Comparison of ENCODE assay signal across 18 cellular contexts in the genomic region with DNA sequence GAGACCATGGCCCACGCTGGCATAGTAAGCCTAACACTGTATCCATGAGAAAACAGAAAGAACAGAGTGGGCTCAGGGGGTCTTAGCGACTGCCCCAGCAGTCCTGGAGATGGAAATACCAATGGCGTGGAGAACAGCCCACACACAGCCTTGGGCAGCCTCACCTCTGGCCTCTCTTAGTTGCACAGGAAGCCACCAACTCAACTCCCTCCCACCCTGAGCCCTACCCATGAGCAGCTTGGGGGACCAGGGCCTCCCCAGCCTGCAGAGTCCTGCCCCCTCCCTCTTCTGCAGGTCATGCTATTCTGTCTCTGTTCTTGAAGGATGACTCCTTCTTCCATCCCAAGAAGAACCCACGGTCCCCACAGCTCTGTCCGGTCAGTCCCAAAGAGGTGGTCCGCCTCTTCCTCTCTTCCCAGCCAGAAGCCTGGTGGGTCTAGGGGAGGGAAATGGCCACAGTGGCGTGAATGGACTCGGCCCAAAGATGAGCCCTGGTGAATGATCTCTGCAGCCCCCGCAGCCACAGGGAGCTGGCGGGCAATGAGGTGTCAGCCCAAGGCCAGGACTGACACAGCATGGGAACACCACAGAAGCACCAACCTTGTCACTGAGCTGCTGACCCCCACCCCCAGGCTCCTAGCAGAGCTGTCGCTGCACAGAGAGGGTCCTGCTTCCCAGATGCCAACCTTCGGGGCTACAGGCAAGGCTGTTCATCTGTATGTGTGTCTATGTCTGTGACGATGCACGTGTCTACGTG.
DNase-seq lines count a peak whose midpoint lies in the region; ATAC-seq and TF ChIP-seq lines count a peak whose summit lies in the region.
"Had no signal": no experiment of that assay in that cellular context is flagged by ENCODE, and none has a peak within 500 bp of the region (broad histone marks: within the 10 kb centered on the region; RNA-seq: fewer than 3 reads in every experiment).

No MANE protein-coding gene starts in this region.

- no peak for ATAC-seq in HG02973 (IDR thresholded peaks at IDR 0.05; ENCODE audit: unreplicated experiment)
- ATAC-seq: CD8-positive, alpha-beta T cell; HCT116 had no signal

- no peaks in the 10 kb centered on the region for H3K9me2 ChIP-seq in hepatocyte (replicated peaks; ENCODE audit: insufficient read depth)

- H3K9me3 Mint-ChIP-seq in MCF 10A (ENCODE audit: unreplicated experiment), result no peaks in the 10 kb centered on the region
- H3K9me3 Mint-ChIP-seq: CD8-positive, alpha-beta T cell had no signal

- no TSS peak for BruUV-seq in MCF 10A (replicated peaks; lab: Mats Ljungman, UMichigan)

- H3K4me3 ChIP-seq in breast epithelium (no peak overlapping the region), hepatocyte (no peak overlapping the region), sigmoid colon (no peak overlapping the region), urinary bladder (ENCODE audit: low read depth, low read length) (no peak overlapping the region)

- WGBS in hepatocyte (ENCODE audit: low lambda C conversion rate, missing lambda C conversion rate), result 90% methylated on average over 15 of the region's 15 CpGs
- WGBS in sigmoid colon, 2 donors, result 89 to 94% methylated on average over 15 of the region's 15 CpGs
- 92% methylated on average over 15 of the region's 15 CpGs for WGBS in urinary bladder

- H3K4me2 ChIP-seq in hepatocyte, result peak overlapping the region; percentile 61

- H4K20me1 ChIP-seq in hepatocyte (ENCODE audit: insufficient read depth, poor library complexity, severe bottlenecking), result no peaks in the 10 kb centered on the region

- DNase-seq in breast epithelium (ENCODE audit: low spot score in 2 of 2) (no peak), MCF 10A (ENCODE audit: unreplicated experiment) (no peak), hepatocyte (ENCODE audit: low spot score) (no peak), sigmoid colon (peak; percentile 56), UCSD-AML1 (lab: John Stamatoyannopoulos, UW; ENCODE audit: unreplicated experiment) (no peak), HK-2 (ENCODE audit: unreplicated experiment) (no peak)
- DNase-seq: 8988T; CD8-positive, alpha-beta T cell; DMS79; KG1; NCI-H1048; NCI-H1436 treated with DMSO at 0.1 percent for 48 hours; NCI-H2029 treated with DMSO at 0.1 percent for 48 hours; NCI-H510A; NCI-H82 had no signal

- H2AFZ ChIP-seq in hepatocyte, result no peak overlapping the region

- no peak for TF ChIP-seq EP300 in sigmoid colon (IDR thresholded peaks at IDR 0.05)

- peak overlapping the region; percentile 19 to 90 for H3K27ac ChIP-seq in breast epithelium
- H3K27ac ChIP-seq in hepatocyte, result peak overlapping the region; percentile 71
- peak overlapping the region; percentile 77 to 85 (median 80) for H3K27ac ChIP-seq in sigmoid colon
- H3K27ac ChIP-seq in urinary bladder (ENCODE audit: low read depth), result peak overlapping the region; percentile 3

- H3K27me3 Mint-ChIP-seq in MCF 10A (ENCODE audit: insufficient read depth, unreplicated experiment), result peaks cover 21% of the 10 kb centered on the region

- peaks cover 85% of the 10 kb centered on the region for H3K79me2 ChIP-seq in hepatocyte

- no peak for TF ChIP-seq POLR2A in breast epithelium (IDR thresholded peaks at IDR 0.05)
- TF ChIP-seq POLR2A in sigmoid colon (IDR thresholded peaks at IDR 0.05), result no peak

- H3K36me3 ChIP-seq in breast epithelium, result no peaks in the 10 kb centered on the region
- no peaks in the 10 kb centered on the region for H3K36me3 ChIP-seq in hepatocyte (replicated peaks; ENCODE audit: insufficient read depth, low read depth)
- no peaks in the 10 kb centered on the region for H3K36me3 ChIP-seq in sigmoid colon
- H3K36me3 ChIP-seq in urinary bladder (ENCODE audit: insufficient read depth), result no peaks in the 10 kb centered on the region

- POLR2A ChIA-PET in MCF 10A (lab: Yijun Ruan, JAX), result no interaction called here

- H3K27ac Mint-ChIP-seq in MCF 10A (ENCODE audit: low read depth, unreplicated experiment), result no peak overlapping the region
- H3K27ac Mint-ChIP-seq: CD8-positive, alpha-beta T cell had no signal

- H3K9me3 ChIP-seq in breast epithelium (peaks cover 0 to 3% of the 10 kb centered on the region in 2 donors), hepatocyte (ENCODE audit: low read depth) (no peaks in the 10 kb centered on the region), sigmoid colon (no peaks in the 10 kb centered on the region)

- H3K36me3 Mint-ChIP-seq in MCF 10A (ENCODE audit: insufficient read depth, unreplicated experiment), result no peaks in the 10 kb centered on the region
- H3K36me3 Mint-ChIP-seq: CD8-positive, alpha-beta T cell had no signal

- no peaks in the 10 kb centered on the region for H3K4me1 ChIP-seq in breast epithelium
- peaks cover 43% of the 10 kb centered on the region for H3K4me1 ChIP-seq in hepatocyte (ENCODE audit: insufficient read depth)
- peaks cover 0 to 75% (median 63%) of the 10 kb centered on the region in 4 donors for H3K4me1 ChIP-seq in sigmoid colon
- no peaks in the 10 kb centered on the region for H3K4me1 ChIP-seq in urinary bladder (ENCODE audit: insufficient read depth)

- H3K4me1 Mint-ChIP-seq in MCF 10A (ENCODE audit: insufficient read depth, unreplicated experiment), result peaks cover 7% of the 10 kb centered on the region

- H3K4me3 Mint-ChIP-seq in MCF 10A (ENCODE audit: unreplicated experiment), result no peak overlapping the region
- H3K4me3 Mint-ChIP-seq: CD8-positive, alpha-beta T cell had no signal

- no peak for TF ChIP-seq CTCF in breast epithelium (IDR thresholded peaks at IDR 0.05)
- TF ChIP-seq CTCF in MCF 10A (IDR thresholded peaks at IDR 0.05; ENCODE audit: unreplicated experiment), result no peak
- TF ChIP-seq CTCF in hepatocyte (IDR thresholded peaks at IDR 0.05; ENCODE audit: poor library complexity), result no peak
- no peak for TF ChIP-seq CTCF in sigmoid colon (IDR thresholded peaks at IDR 0.05)

- H3K27me3 ChIP-seq in breast epithelium, result no peaks in the 10 kb centered on the region
- no peaks in the 10 kb centered on the region for H3K27me3 ChIP-seq in hepatocyte
- no peaks in the 10 kb centered on the region for H3K27me3 ChIP-seq in sigmoid colon

- CTCF ChIA-PET in MCF 10A (lab: Yijun Ruan, JAX), result no interaction called here

- intact Hi-C loops in breast epithelium (cut with DNase I; ENCODE audit: low total_unique reads) (no loop called here), MCF 10A (cut with micrococcal nuclease) (no loop called here), sigmoid colon (cut with DNase I) (no loop called here)

Comparison
In these comparisons a context has a peak if more than half of its experiments do, and no peak if none do; other contexts are left out.
1. H3K27ac ChIP-seq: peak in every context shown above with its lines; median percentile 80 in sigmoid colon; 71 in hepatocyte; 54 in breast epithelium; 3 in urinary bladder.